ENCODE assay signal across 32 cellular contexts in the genomic region with DNA sequence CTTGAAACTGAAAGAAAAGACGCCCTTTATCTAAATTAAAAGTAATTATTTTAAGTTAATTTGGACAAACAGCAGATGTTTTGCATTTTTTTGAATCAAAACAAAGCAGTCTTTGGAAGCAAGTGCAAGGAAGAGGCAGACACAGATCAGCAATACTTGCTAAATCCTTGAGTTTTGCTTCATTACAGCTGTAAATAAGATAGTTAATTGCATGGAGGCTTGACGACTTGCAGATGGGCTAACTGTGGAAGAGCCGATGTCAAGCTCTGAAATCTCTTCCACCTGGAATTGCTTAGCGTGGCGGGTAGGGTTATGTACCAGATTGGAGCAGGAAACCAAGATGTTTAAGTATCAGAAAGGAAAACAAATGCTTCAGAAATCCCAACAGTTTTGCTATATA.
A peak's percentile ranks its signal among the peaks of the same experiment; 100 is the strongest.
DNase-seq lines count a peak whose midpoint lies in the region; ATAC-seq and TF ChIP-seq lines count a peak whose summit lies in the region.
"Had no signal": no experiment of that assay in that cellular context is flagged by ENCODE, and none has a peak within 500 bp of the region (broad histone marks: within the 10 kb centered on the region; RNA-seq: fewer than 3 reads in every experiment).

No MANE protein-coding gene starts in this region.

- H3K9me3 ChIP-seq in endodermal cell (ENCODE audit: control insufficient read depth, low read length) (no peaks in the 10 kb centered on the region), thyroid gland (no peaks in the 10 kb centered on the region)
- H3K9me3 ChIP-seq: BLaER1 treated with 17β-estradiol and CSF1 and Interleukin-3, amounts not matched to agents 10 nM and 100 nM; Caco-2; SK-N-SH had no signal

- no peak for TF ChIP-seq POLR2A in thyroid gland (IDR thresholded peaks at IDR 0.05)

- no peaks in the 10 kb centered on the region for H3K27me3 Mint-ChIP-seq in activated naive CD4-positive, alpha-beta T cell treated with anti-CD3 and anti-CD28 coated beads, Interleukin-2, amount 10 ng/mL, durations not matched to agents 7 days and 5 days
- H3K27me3 Mint-ChIP-seq in endodermal cell (ENCODE audit: insufficient read depth): no peaks in the 10 kb centered on the region
- H3K27me3 Mint-ChIP-seq: CD4-positive, alpha-beta T cell had no signal

- 90% methylated on average over 4 of the region's 5 CpGs; no CpG with 5 or more reads in 1 of the 2 experiments for WGBS in endodermal cell (ENCODE audit: insufficient coverage in 1 of 2, insufficient read length in 1 of 2), 2 experiments
- 67 to 82% methylated on average over 5 of the region's 5 CpGs for WGBS in thyroid gland, 2 donors

- no peak for DNase-seq in activated naive CD4-positive, alpha-beta T cell treated with anti-CD3 and anti-CD28 coated beads, Interleukin-2, amount 10 ng/mL, durations not matched to agents 7 days and 5 days
- DNase-seq in activated naive CD4-positive, alpha-beta T cell (lab: John Stamatoyannopoulos, UW): no peak
- no peak for DNase-seq in endodermal cell
- peak; percentile 24 for DNase-seq in left kidney (ENCODE audit: low read depth, low spot score)
- DNase-seq in thyroid gland: no peak
- DNase-seq in NCI-H1436 (lab: John Stamatoyannopoulos, UW): no peak
- DNase-seq: 8988T; AML-193; Caco-2; CD4-positive, alpha-beta T cell; DMS 273 treated with DMSO at 0.1 percent for 48 hours; DMS79; EL; GDM1; H9; HFFc6; Kasumi-1; NCI-H1092 treated with DMSO at 0.1 percent for 48 hours; NCI-H1436 treated with DMSO at 0.1 percent for 48 hours; NCI-H187 treated with DMSO at 0.1 percent for 48 hours; NCI-H2171 treated with DMSO at 0.1 percent for 48 hours; NCI-H345; NCI-H510A treated with DMSO at 0.1 percent for 48 hours; NCI-H748 treated with DMSO at 0.1 percent for 48 hours; NK-92 treated with Interleukin-12 subunit alpha and Interleukin-12 subunit beta, amount 100 ng/mL, for 24 hours; PC-3; SK-N-SH had no signal

- H3K36me3 Mint-ChIP-seq in activated naive CD4-positive, alpha-beta T cell treated with anti-CD3 and anti-CD28 coated beads, Interleukin-2, amount 10 ng/mL, durations not matched to agents 7 days and 5 days: peaks cover 13% of the 10 kb centered on the region
- peaks cover 22% of the 10 kb centered on the region for H3K36me3 Mint-ChIP-seq in endodermal cell (ENCODE audit: low read depth)

- H3K9me3 Mint-ChIP-seq in activated naive CD4-positive, alpha-beta T cell treated with anti-CD3 and anti-CD28 coated beads, Interleukin-2, amount 10 ng/mL, durations not matched to agents 7 days and 5 days: no peaks in the 10 kb centered on the region
- no peaks in the 10 kb centered on the region for H3K9me3 Mint-ChIP-seq in endodermal cell
- H3K9me3 Mint-ChIP-seq: CD4-positive, alpha-beta T cell; H9; HFFc6 had no signal

- H3K9ac ChIP-seq in endodermal cell (ENCODE audit: extremely low read depth, low read length, poor library complexity, severe bottlenecking): no peak overlapping the region
- H3K9ac ChIP-seq: BLaER1 treated with 17β-estradiol and CSF1 and Interleukin-3, amounts not matched to agents 10 nM and 100 nM; SK-N-SH had no signal

- no peak overlapping the region for H3K4me3 Mint-ChIP-seq in activated naive CD4-positive, alpha-beta T cell treated with anti-CD3 and anti-CD28 coated beads, Interleukin-2, amount 10 ng/mL, durations not matched to agents 7 days and 5 days
- H3K4me3 Mint-ChIP-seq in endodermal cell: no peak overlapping the region
- H3K4me3 Mint-ChIP-seq: CD4-positive, alpha-beta T cell; H9; HFFc6 had no signal

- no peak overlapping the region for H3K4me3 ChIP-seq in endodermal cell (ENCODE audit: low read length)
- H3K4me3 ChIP-seq in thyroid gland (replicated peaks in 1 of 3): no peak overlapping the region
- H3K4me3 ChIP-seq: BLaER1 treated with 17β-estradiol and CSF1 and Interleukin-3, amounts not matched to agents 10 nM and 100 nM; GM12878; K562 had no signal

- H3K27ac ChIP-seq in endodermal cell (ENCODE audit: low read depth, low read length) (no peak overlapping the region), thyroid gland (peak overlapping the region in 2 of 3 donors; percentile 15 to 41)
- H3K27ac ChIP-seq: BLaER1 treated with 17β-estradiol and CSF1 and Interleukin-3, amounts not matched to agents 10 nM and 100 nM had no signal

- no peaks in the 10 kb centered on the region for H3K4me1 Mint-ChIP-seq in activated naive CD4-positive, alpha-beta T cell treated with anti-CD3 and anti-CD28 coated beads, Interleukin-2, amount 10 ng/mL, durations not matched to agents 7 days and 5 days
- peaks cover 27% of the 10 kb centered on the region for H3K4me1 Mint-ChIP-seq in endodermal cell

- CTCF ChIA-PET in activated naive CD4-positive, alpha-beta T cell treated with anti-CD3 and anti-CD28 coated beads, Interleukin-2, amount 10 ng/mL, durations not matched to agents 7 days and 5 days (lab: Charles Lee): no interaction called here

- intact Hi-C loops in thyroid gland (cut with DNase I): loop anchor here (10.0 kb wide), 1 partner anchor 182 kb away; no protein-coding TSS in a partner anchor

- no peak for TF ChIP-seq CTCF in endodermal cell (conservative IDR thresholded peaks at IDR 0.05)
- no peak for TF ChIP-seq CTCF in thyroid gland (IDR thresholded peaks at IDR 0.05)

- H3K27me3 ChIP-seq in endodermal cell (ENCODE audit: control insufficient read depth, insufficient read depth, low read length, poor library complexity, severe bottlenecking) (no peaks in the 10 kb centered on the region), thyroid gland (no peaks in the 10 kb centered on the region)

- H3K4me1 ChIP-seq in endodermal cell (ENCODE audit: control insufficient read depth, insufficient read depth, low read length) (no peaks in the 10 kb centered on the region), thyroid gland (peaks cover 12 to 29% of the 10 kb centered on the region in 2 donors)
- H3K4me1 ChIP-seq: BLaER1 treated with 17β-estradiol and CSF1 and Interleukin-3, amounts not matched to agents 10 nM and 100 nM; Caco-2 had no signal

- H3K27ac Mint-ChIP-seq in activated naive CD4-positive, alpha-beta T cell treated with anti-CD3 and anti-CD28 coated beads, Interleukin-2, amount 10 ng/mL, durations not matched to agents 7 days and 5 days: peak overlapping the region; percentile 33
- H3K27ac Mint-ChIP-seq in endodermal cell: peak overlapping the region; percentile 53
- H3K27ac Mint-ChIP-seq: CD4-positive, alpha-beta T cell; HFFc6 had no signal

- H3K36me3 ChIP-seq in endodermal cell (ENCODE audit: control insufficient read depth, insufficient read depth, low read length) (peaks cover 13% of the 10 kb centered on the region), thyroid gland (no peaks in the 10 kb centered on the region)

- ATAC-seq in GM19324 (IDR thresholded peaks at IDR 0.05; ENCODE audit: low FRiP score, unreplicated experiment): no peak
- no peak for ATAC-seq in GM21447 (IDR thresholded peaks at IDR 0.05; ENCODE audit: unreplicated experiment)
- ATAC-seq: GM12878, K562, PC-3 had no signal
